In genomic region chr9:89999534-90000370, GRCh38 we compare ENCODE assay signal across 8 cellular contexts.
A peak's percentile ranks its signal among the peaks of the same experiment; 100 is the strongest.
DNase-seq lines count a peak whose midpoint lies in the region; ATAC-seq and TF ChIP-seq lines count a peak whose summit lies in the region.

No MANE protein-coding gene starts in this region.

- H3K36me3 ChIP-seq in urinary bladder (ENCODE audit: insufficient read depth): no peaks in the 10 kb centered on the region

- H3K36me3 Mint-ChIP-seq in activated T-cell treated with anti-CD3 and anti-CD28 coated beads, Interleukin-2, amount 50 U/mL, for 4 hours (ENCODE audit: insufficient read depth): no peaks in the 10 kb centered on the region

- H3K9me3 Mint-ChIP-seq in activated T-cell treated with anti-CD3 and anti-CD28 coated beads, Interleukin-2, amount 50 U/mL, for 4 hours: no peaks in the 10 kb centered on the region

- H3K4me1 ChIP-seq in urinary bladder (ENCODE audit: insufficient read depth): no peaks in the 10 kb centered on the region

- TF ChIP-seq CTCF in fibroblast of pulmonary artery (IDR thresholded peaks at IDR 0.05; ENCODE audit: low read length, missing control alignments): no peak

- H3K4me3 ChIP-seq in fibroblast of pulmonary artery (replicated peaks; ENCODE audit: low read depth, low read length) (no peak overlapping the region), urinary bladder (ENCODE audit: low read depth, low read length) (peak overlapping the region; percentile 17)

- peak overlapping the region; percentile 67 for H3K4me3 Mint-ChIP-seq in activated T-cell treated with anti-CD3 and anti-CD28 coated beads, Interleukin-2, amount 50 U/mL, for 4 hours

- peaks cover 29% of the 10 kb centered on the region for H3K4me1 Mint-ChIP-seq in activated T-cell treated with anti-CD3 and anti-CD28 coated beads, Interleukin-2, amount 50 U/mL, for 4 hours (ENCODE audit: low read depth)

- no peaks in the 10 kb centered on the region for H3K27me3 Mint-ChIP-seq in activated T-cell treated with anti-CD3 and anti-CD28 coated beads, Interleukin-2, amount 50 U/mL, for 4 hours (ENCODE audit: low read depth)

- DNase-seq in SIG-M5 treated with dmso at 0.1 percent for 504 hours (lab: John Stamatoyannopoulos, UW; ENCODE audit: unreplicated experiment) (peak; percentile 12), SIG-M5 (lab: John Stamatoyannopoulos, UW) (no peak), NCI-H446 (lab: John Stamatoyannopoulos, UW) (peak; percentile 20 to 68), fibroblast of pulmonary artery (ENCODE audit: low read depth) (peak; percentile 31), posterior cingulate gyrus (peak in 6 of 10 donors; percentile 30 to 89 (median 58))
- DNase-seq in activated T-cell treated with anti-CD3 and anti-CD28 coated beads, Interleukin-2, amount 50 U/mL, for 4 hours: peak; percentile 31

- intact Hi-C loops in posterior cingulate gyrus (cut with DNase I): loop anchor here (10.0 kb wide), 1 partner anchor 395 kb away; the partner anchor contains the start of gene GADD45G

- peak; percentile 97 for ATAC-seq in HG03066 (IDR thresholded peaks at IDR 0.05; ENCODE audit: low read depth, unreplicated experiment)
- ATAC-seq in activated T-cell treated with anti-CD3 and anti-CD28 coated beads, Interleukin-2, amount 50 U/mL, for 4 hours: peak; percentile 88

- H3K27ac ChIP-seq in urinary bladder (ENCODE audit: low read depth): peak overlapping the region; percentile 70

- WGBS in urinary bladder: 22% methylated on average over 12 of the region's 12 CpGs
